In genomic region chr19:32447534-32447933, GRCh38 we compare ENCODE assay signal across 2 cellular contexts. TPM values are rescaled to one million over a fixed set of nuclear protein-coding genes. Genes with fewer than 3 reads are reported as not detected.
A peak's percentile ranks its signal among the peaks of the same experiment; 100 is the strongest.
DNase-seq lines count a peak whose midpoint lies in the region; ATAC-seq, FAIRE-seq and TF ChIP-seq lines count a peak whose summit lies in the region.
"Not testable (repeated sequence)": the region's sequence is repeated elsewhere in the genome, so short reads cannot be mapped to it uniquely, and the experiment has no call there.

No MANE protein-coding gene starts in this region.

- not testable (repeated sequence) for TF ChIP-seq RAD21 in K562 (CRISPR knock-in tag; conservative IDR thresholded peaks at IDR 0.05 in 1 of 2, IDR thresholded peaks at IDR 0.05 in 1 of 2)

- DNase-seq in K562 (ENCODE audit: extremely low read depth in 1 of 4, low spot score in 3 of 4); central memory CD8-positive, alpha-beta T cell (ENCODE audit: low spot score in 2 of 2): not testable (repeated sequence)

- H3K4me1 Mint-ChIP-seq in central memory CD8-positive, alpha-beta T cell, result not testable (repeated sequence)

- not testable (repeated sequence) for H3K4me3 Mint-ChIP-seq in central memory CD8-positive, alpha-beta T cell

- not testable (repeated sequence) for H3K4me1 ChIP-seq in K562 (replicated peaks in 1 of 2; ENCODE audit: control insufficient read depth in 2 of 2, insufficient read depth in 2 of 2, low read length in 2 of 2)

- not testable (repeated sequence) for H3K27ac ChIP-seq in K562 (ENCODE audit: extremely low read depth, low read depth, low read length)

- peak overlapping the region; percentile 33 for H3K27ac Mint-ChIP-seq in central memory CD8-positive, alpha-beta T cell (ENCODE audit: low read depth)

- not testable (repeated sequence) for H3K9me3 Mint-ChIP-seq in central memory CD8-positive, alpha-beta T cell

- not testable (repeated sequence) for FAIRE-seq in K562 (lab: Jason Lieb, UNC)

- not testable (repeated sequence) for H3K9me3 ChIP-seq in K562 (replicated peaks; ENCODE audit: control insufficient read depth, insufficient read depth, low read depth, low read length)

- peaks cover 21% of the 10 kb centered on the region; the same call in 2 of the 3 replicates for H3K36me3 ChIP-seq in K562 (ENCODE audit: control insufficient read depth, insufficient read depth, low read length)

- H3K9me1 ChIP-seq in K562 (ENCODE audit: control insufficient read depth, insufficient read depth, low read length), result not testable (repeated sequence)

- H3K27me3 Mint-ChIP-seq in central memory CD8-positive, alpha-beta T cell, result not testable (repeated sequence)

- H3K9ac ChIP-seq in K562 (ENCODE audit: insufficient read depth in 1 of 2, low read depth in 2 of 2, low read length in 2 of 2), result not testable (repeated sequence)

- not testable (repeated sequence) for BruUV-seq in K562 (replicated peaks; lab: Mats Ljungman, UMichigan)

- intact Hi-C loops in K562 (cut with micrococcal nuclease), result not testable (repeated sequence)

- ATAC-seq in K562; central memory CD8-positive, alpha-beta T cell (replicated peaks; ENCODE audit: extremely low read depth, poor library complexity, severe bottlenecking): not testable (repeated sequence)

- not testable (repeated sequence) for TF ChIP-seq CTCF in K562 (IDR thresholded peaks at IDR 0.05 in 2 of 3, conservative IDR thresholded peaks at IDR 0.05 in 1 of 3; ENCODE audit: insufficient read depth in 2 of 3, low read depth in 1 of 3, low read length in 3 of 3)

- not testable (repeated sequence) for H2AFZ ChIP-seq in K562 (ENCODE audit: low read depth, low read length)

- not testable (repeated sequence) for H3K36me3 Mint-ChIP-seq in central memory CD8-positive, alpha-beta T cell (ENCODE audit: insufficient read depth)

- POLR2A ChIA-PET in K562 (lab: Yijun Ruan, JAX), result interaction anchor here (0.5 to 1.0 kb wide), 2 partner anchors 42 to 1452 kb away, joined by 3 to 4 read pairs; partner anchors contain the start of gene DPY19L3

- not testable (repeated sequence) for H3K27me3 ChIP-seq in K562 (ENCODE audit: control insufficient read depth in 2 of 2, insufficient read depth in 2 of 2, low read length in 2 of 2)

- CTCF ChIA-PET in K562 (lab: Yijun Ruan, JAX; ENCODE audit: low intra/inter-chr PET ratio), result not testable (repeated sequence)

- not testable (repeated sequence) for H3K4me3 ChIP-seq in K562

- H4K20me1 ChIP-seq in K562 (replicated peaks; ENCODE audit: control insufficient read depth, insufficient read depth, low read length), result not testable (repeated sequence)

- 99% methylated on average over 5 of the region's 5 CpGs for WGBS in K562 (ENCODE audit: insufficient coverage, low coverage, missing lambda C conversion rate)

- in situ Hi-C loops in K562 (cut with MboI), result not testable (repeated sequence)

- not testable (repeated sequence) for TF ChIP-seq POLR2A in K562 (conservative IDR thresholded peaks at IDR 0.05)

- H3K79me2 ChIP-seq in K562 (ENCODE audit: control insufficient read depth, insufficient read depth, low read length), result not testable (repeated sequence)

- not testable (repeated sequence) for TF ChIP-seq EP300 in K562 (IDR thresholded peaks at IDR 0.05; ENCODE audit: low read length)

- H3K4me2 ChIP-seq in K562 (ENCODE audit: insufficient read depth, low read length), result not testable (repeated sequence)

TF ChIP-seq in K562, 482 proteins besides CTCF, POLR2A, EP300 and RAD21:
- peak; percentile 90 for TF ChIP-seq GATAD2B (IDR thresholded peaks at IDR 0.05; ENCODE audit: borderline replicate concordance)
- TF ChIP-seq ZBTB2 (IDR thresholded peaks at IDR 0.05), result peak; percentile 83; the same call in 1 of the 2 replicates
- peak; percentile 67; the same call in 1 of the 2 replicates for TF ChIP-seq MTA1 (IDR thresholded peaks at IDR 0.05; ENCODE audit: borderline replicate concordance)
- TF ChIP-seq DACH1 (IDR thresholded peaks at IDR 0.05; ENCODE audit: partially characterized antibody), result peak; percentile 98
- peak; percentile 81 for TF ChIP-seq GATA2 (CRISPR knock-in tag; IDR thresholded peaks at IDR 0.05)

RNA-seq across cellular contexts. Expression of gene DPY19L3, which starts 42.0 kb away (rescaled TPM):
- 95.7 and 203 TPM in 2 replicates for total RNA-seq in K562 (2011; cell fraction: chromatin; rRNA removed; ENCODE audit: low replicate concordance)
- 66.5 and 77.7 TPM in 2 replicates for total RNA-seq in K562 (2011; cell fraction: nucleolus; rRNA removed)
- 69.9 and 110 TPM in 2 replicates for total RNA-seq in K562 (2011; cell fraction: nucleoplasm; rRNA removed)
- total RNA-seq in K562 (2014; rRNA removed), result 18.8 and 39.7 TPM in 2 replicates
- 22.0 and 33.9 TPM in 2 replicates for total RNA-seq in K562 (2014; rRNA removed; fragmentation: Illumina TruSeq; extraction: Trizol)
- 19.4 and 20.8 TPM in 2 replicates for total RNA-seq in K562 (2015; rRNA removed; fragmentation: Illumina TruSeq; extraction: Trizol)
- total RNA-seq in K562 (2021), result 35.2 and 39.2 TPM in 2 replicates
- 37.2 and 38.3 TPM in 2 replicates for polyA plus RNA-seq in K562 (2011; rRNA removed)
- polyA plus RNA-seq in K562 (2011; cell fraction: cytosol; rRNA removed), result 29.9 and 36.1 TPM in 2 replicates
- polyA plus RNA-seq in K562 (2011; cell fraction: nucleus; rRNA removed), result 148 and 257 TPM in 2 replicates
- 13.8 and 24.8 TPM in 2 replicates for polyA plus RNA-seq in K562 (2012)
- polyA plus RNA-seq in K562 (2014; fragmentation: Illumina TruSeq; extraction: Trizol), result 25.0 and 31.5 TPM in 2 replicates
- 1 to 10 TPM; 4.7 to 6.0 TPM for polyA plus RNA-seq in K562 (2014; fragmentation: Nextera tagmentation; extraction: Ambion mirVana)
- polyA plus RNA-seq in K562 (2014; rRNA removed), result 30.8 and 32.0 TPM in 2 replicates
- 77.5 and 87.2 TPM in 2 replicates for polyA minus RNA-seq in K562 (2011; rRNA and poly(A)+ RNA removed)
- 28.4 and 34.1 TPM in 2 replicates for polyA minus RNA-seq in K562 (2011; cell fraction: cytosol; rRNA and poly(A)+ RNA removed)
- polyA minus RNA-seq in K562 (2011; cell fraction: nucleus; rRNA and poly(A)+ RNA removed), result 93.3 and 118 TPM in 2 replicates
